In the genomic region with DNA sequence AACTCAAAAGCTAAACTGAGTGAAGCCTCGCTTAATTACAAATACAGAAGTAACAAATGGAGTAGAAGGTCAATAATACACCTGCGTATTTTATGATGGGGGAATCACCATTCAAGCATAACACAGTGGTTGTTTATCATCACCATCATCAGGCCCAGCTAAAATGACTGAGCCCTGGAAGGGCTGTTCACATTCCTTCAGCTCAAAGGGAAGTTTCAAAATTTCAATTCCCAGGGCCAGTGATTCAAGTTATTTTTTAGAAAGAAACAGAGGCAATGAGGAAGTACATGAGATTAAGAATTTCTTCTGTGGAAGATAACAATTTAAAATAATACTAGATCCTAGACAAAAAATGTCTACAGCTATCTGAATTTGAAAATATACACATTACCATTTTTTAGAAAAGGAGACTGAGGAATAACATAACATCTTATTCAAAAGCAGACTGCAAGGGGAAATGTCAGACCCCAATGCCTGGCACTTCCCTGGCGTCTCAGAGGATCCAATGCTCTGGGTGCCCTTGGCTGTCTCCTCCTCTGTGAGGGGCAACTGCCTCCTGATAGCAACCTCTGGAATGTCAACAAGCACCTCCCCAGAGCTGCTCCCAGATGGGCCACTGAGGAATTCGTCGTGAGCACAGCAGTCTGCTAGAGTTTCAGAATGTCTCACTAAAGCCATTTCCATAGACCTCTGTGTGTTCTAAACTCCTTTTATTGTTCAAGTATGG, we compare ENCODE assay signal across 1 cellular context.
TF ChIP-seq lines count a peak whose summit lies in the region.

No MANE protein-coding gene starts in this region.

TF ChIP-seq in GM23338, 12 proteins besides CTCF, POLR2A, EP300 and RAD21:
- no peak for TF ChIP-seq POLR2AphosphoS5 (IDR thresholded peaks at IDR 0.05; ENCODE audit: low read depth)
- no peak for TF ChIP-seq EZH2phosphoT487 (IDR thresholded peaks at IDR 0.05; ENCODE audit: unreplicated experiment)
- no peak for TF ChIP-seq ZNF114 (CRISPR knock-in tag; IDR thresholded peaks at IDR 0.05)
- no peak for TF ChIP-seq EZH2 (IDR thresholded peaks at IDR 0.05; ENCODE audit: low read depth, unreplicated experiment)
- no peak for TF ChIP-seq CREB1 (CRISPR knock-in tag; IDR thresholded peaks at IDR 0.05; ENCODE audit: low read depth)
- TF ChIP-seq, protein P1, sequence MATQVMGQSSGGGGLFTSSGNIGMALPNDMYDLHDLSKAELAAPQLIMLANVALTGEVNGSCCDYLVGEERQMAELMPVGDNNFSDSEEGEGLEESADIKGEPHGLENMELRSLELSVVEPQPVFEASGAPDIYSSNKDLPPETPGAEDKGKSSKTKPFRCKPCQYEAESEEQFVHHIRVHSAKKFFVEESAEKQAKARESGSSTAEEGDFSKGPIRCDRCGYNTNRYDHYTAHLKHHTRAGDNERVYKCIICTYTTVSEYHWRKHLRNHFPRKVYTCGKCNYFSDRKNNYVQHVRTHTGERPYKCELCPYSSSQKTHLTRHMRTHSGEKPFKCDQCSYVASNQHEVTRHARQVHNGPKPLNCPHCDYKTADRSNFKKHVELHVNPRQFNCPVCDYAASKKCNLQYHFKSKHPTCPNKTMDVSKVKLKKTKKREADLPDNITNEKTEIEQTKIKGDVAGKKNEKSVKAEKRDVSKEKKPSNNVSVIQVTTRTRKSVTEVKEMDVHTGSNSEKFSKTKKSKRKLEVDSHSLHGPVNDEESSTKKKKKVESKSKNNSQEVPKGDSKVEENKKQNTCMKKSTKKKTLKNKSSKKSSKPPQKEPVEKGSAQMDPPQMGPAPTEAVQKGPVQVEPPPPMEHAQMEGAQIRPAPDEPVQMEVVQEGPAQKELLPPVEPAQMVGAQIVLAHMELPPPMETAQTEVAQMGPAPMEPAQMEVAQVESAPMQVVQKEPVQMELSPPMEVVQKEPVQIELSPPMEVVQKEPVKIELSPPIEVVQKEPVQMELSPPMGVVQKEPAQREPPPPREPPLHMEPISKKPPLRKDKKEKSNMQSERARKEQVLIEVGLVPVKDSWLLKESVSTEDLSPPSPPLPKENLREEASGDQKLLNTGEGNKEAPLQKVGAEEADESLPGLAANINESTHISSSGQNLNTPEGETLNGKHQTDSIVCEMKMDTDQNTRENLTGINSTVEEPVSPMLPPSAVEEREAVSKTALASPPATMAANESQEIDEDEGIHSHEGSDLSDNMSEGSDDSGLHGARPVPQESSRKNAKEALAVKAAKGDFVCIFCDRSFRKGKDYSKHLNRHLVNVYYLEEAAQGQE (IDR thresholded peaks at IDR 0.05; ENCODE audit: unreplicated experiment): no peak
- no peak for TF ChIP-seq JUNB (IDR thresholded peaks at IDR 0.05; ENCODE audit: unreplicated experiment)
- no peak for TF ChIP-seq NANOG (IDR thresholded peaks at IDR 0.05; ENCODE audit: borderline replicate concordance)
- TF ChIP-seq, protein P2, sequence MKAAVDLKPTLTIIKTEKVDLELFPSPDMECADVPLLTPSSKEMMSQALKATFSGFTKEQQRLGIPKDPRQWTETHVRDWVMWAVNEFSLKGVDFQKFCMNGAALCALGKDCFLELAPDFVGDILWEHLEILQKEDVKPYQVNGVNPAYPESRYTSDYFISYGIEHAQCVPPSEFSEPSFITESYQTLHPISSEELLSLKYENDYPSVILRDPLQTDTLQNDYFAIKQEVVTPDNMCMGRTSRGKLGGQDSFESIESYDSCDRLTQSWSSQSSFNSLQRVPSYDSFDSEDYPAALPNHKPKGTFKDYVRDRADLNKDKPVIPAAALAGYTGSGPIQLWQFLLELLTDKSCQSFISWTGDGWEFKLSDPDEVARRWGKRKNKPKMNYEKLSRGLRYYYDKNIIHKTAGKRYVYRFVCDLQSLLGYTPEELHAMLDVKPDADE (IDR thresholded peaks at IDR 0.05): no peak
- no peak for TF ChIP-seq ZNF331 (CRISPR knock-in tag; IDR thresholded peaks at IDR 0.05; ENCODE audit: low read depth)
- no peak for TF ChIP-seq STAT1 (IDR thresholded peaks at IDR 0.05; ENCODE audit: unreplicated experiment)
- TF ChIP-seq, protein P3, sequence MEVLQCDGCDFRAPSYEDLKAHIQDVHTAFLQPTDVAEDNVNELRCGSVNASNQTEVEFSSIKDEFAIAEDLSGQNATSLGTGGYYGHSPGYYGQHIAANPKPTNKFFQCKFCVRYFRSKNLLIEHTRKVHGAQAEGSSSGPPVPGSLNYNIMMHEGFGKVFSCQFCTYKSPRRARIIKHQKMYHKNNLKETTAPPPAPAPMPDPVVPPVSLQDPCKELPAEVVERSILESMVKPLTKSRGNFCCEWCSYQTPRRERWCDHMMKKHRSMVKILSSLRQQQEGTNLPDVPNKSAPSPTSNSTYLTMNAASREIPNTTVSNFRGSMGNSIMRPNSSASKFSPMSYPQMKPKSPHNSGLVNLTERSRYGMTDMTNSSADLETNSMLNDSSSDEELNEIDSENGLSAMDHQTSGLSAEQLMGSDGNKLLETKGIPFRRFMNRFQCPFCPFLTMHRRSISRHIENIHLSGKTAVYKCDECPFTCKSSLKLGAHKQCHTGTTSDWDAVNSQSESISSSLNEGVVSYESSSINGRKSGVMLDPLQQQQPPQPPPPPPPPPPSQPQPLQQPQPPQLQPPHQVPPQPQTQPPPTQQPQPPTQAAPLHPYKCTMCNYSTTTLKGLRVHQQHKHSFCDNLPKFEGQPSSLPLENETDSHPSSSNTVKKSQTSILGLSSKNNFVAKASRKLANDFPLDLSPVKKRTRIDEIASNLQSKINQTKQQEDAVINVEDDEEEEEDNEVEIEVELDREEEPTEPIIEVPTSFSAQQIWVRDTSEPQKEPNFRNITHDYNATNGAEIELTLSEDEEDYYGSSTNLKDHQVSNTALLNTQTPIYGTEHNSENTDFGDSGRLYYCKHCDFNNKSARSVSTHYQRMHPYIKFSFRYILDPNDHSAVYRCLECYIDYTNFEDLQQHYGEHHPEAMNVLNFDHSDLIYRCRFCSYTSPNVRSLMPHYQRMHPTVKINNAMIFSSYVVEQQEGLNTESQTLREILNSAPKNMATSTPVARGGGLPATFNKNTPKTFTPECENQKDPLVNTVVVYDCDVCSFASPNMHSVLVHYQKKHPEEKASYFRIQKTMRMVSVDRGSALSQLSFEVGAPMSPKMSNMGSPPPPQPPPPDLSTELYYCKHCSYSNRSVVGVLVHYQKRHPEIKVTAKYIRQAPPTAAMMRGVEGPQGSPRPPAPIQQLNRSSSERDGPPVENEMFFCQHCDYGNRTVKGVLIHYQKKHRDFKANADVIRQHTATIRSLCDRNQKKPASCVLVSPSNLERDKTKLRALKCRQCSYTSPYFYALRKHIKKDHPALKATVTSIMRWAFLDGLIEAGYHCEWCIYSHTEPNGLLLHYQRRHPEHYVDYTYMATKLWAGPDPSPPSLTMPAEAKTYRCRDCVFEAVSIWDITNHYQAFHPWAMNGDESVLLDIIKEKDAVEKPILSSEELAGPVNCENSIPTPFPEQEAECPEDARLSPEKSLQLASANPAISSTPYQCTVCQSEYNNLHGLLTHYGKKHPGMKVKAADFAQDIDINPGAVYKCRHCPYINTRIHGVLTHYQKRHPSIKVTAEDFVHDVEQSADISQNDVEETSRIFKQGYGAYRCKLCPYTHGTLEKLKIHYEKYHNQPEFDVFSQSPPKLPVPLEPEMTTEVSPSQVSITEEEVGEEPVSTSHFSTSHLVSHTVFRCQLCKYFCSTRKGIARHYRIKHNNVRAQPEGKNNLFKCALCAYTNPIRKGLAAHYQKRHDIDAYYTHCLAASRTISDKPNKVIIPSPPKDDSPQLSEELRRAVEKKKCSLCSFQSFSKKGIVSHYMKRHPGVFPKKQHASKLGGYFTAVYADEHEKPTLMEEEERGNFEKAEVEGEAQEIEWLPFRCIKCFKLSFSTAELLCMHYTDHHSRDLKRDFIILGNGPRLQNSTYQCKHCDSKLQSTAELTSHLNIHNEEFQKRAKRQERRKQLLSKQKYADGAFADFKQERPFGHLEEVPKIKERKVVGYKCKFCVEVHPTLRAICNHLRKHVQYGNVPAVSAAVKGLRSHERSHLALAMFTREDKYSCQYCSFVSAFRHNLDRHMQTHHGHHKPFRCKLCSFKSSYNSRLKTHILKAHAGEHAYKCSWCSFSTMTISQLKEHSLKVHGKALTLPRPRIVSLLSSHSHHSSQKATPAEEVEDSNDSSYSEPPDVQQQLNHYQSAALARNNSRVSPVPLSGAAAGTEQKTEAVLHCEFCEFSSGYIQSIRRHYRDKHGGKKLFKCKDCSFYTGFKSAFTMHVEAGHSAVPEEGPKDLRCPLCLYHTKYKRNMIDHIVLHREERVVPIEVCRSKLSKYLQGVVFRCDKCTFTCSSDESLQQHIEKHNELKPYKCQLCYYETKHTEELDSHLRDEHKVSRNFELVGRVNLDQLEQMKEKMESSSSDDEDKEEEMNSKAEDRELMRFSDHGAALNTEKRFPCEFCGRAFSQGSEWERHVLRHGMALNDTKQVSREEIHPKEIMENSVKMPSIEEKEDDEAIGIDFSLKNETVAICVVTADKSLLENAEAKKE (CRISPR knock-in tag; IDR thresholded peaks at IDR 0.05): no peak
